In the genomic region with DNA sequence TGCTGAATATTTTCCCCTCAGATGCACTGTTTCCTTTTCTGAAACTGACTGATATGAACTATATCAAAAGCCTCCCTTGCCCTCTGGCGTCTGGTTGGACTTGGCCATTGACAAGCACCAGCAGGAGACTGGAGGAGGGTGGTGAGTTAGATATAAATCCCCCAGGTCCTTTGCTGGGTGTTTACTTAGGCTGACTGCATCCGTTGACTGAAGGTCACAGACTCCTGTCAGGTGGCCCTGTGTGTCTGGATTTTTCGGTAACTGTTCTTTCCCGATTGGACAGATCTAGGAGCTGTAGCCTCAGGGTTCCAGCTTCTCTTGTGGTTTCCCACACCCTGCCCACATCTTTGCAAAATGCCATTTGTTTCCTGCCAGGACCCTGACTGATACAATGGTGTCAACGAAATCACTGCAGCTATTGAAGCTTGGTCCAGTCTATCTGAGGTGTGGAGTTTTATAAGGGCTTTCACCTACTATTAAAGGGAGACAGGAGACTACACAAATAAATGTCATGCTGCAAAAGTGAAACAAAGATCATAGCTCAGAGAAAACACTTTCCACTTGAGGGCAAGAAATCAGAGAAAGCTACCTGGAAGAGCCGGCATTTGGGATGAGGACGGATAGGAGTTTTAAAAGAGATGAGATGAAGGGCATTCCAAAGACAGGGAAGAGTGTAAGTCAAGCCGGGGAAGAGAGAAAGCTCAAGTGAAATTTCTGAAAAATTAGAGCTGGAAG, we compare ENCODE assay signal across 8 cellular contexts. TPM values are rescaled to one million over a fixed set of nuclear protein-coding genes. Genes with fewer than 3 reads are reported as not detected.
DNase-seq lines count a peak whose midpoint lies in the region; ATAC-seq and TF ChIP-seq lines count a peak whose summit lies in the region.

No MANE protein-coding gene starts in this region.

- peak overlapping the region; percentile 76 to 94 (median 89); a peak in 18 of 22 replicates for H3K9ac ChIP-seq in BLaER1 treated with 17β-estradiol and CSF1 and Interleukin-3, amounts not matched to agents 10 nM and 100 nM
- peak overlapping the region; percentile 51 for H3K9ac ChIP-seq in smooth muscle cell (ENCODE audit: low read depth)

- H4K20me1 ChIP-seq in BLaER1 treated with 17β-estradiol and CSF1 and Interleukin-3, amounts not matched to agents 10 nM and 100 nM: peaks cover 0 to 27% (median 11%) of the 10 kb centered on the region in 11 experiments; a peak in 12 of 22 replicates
- H4K20me1 ChIP-seq in smooth muscle cell (ENCODE audit: low read depth): peaks cover 27% of the 10 kb centered on the region

- H3K27ac ChIP-seq in BLaER1 treated with 17β-estradiol and CSF1 and Interleukin-3, amounts not matched to agents 10 nM and 100 nM: peak overlapping the region in 2 of 11 experiments; percentile 76 to 89; a peak in 2 of 22 replicates
- H3K27ac ChIP-seq in WERI-Rb-1 (no peak overlapping the region), right atrium auricular region (peak overlapping the region; percentile 93 to 95), smooth muscle cell (ENCODE audit: low read depth) (peak overlapping the region; percentile 21)

- H3K4me3 ChIP-seq in BLaER1 treated with 17β-estradiol and CSF1 and Interleukin-3, amounts not matched to agents 10 nM and 100 nM: peak overlapping the region in 9 of 10 experiments; percentile 83 to 99 (median 98); a peak in 16 of 20 replicates
- H3K4me3 ChIP-seq in WERI-Rb-1 (ENCODE audit: low read depth, low read length): peak overlapping the region; percentile 60
- H3K4me3 ChIP-seq in right atrium auricular region: peak overlapping the region; percentile 88 to 96
- H3K4me3 ChIP-seq in smooth muscle cell: peak overlapping the region; percentile 96

- 33% methylated on average over 8 of the region's 8 CpGs for WGBS in smooth muscle cell (ENCODE audit: low lambda C conversion rate)

- H3K79me2 ChIP-seq in smooth muscle cell (ENCODE audit: low read depth): peaks cover 34% of the 10 kb centered on the region

- H3K27me3 ChIP-seq in BLaER1 treated with 17β-estradiol and CSF1 and Interleukin-3, amounts not matched to agents 10 nM and 100 nM: no peaks in the 10 kb centered on the region
- H3K27me3 ChIP-seq in WERI-Rb-1 (ENCODE audit: insufficient read depth, low read depth, severe bottlenecking) (no peaks in the 10 kb centered on the region), right atrium auricular region (no peaks in the 10 kb centered on the region), smooth muscle cell (ENCODE audit: low read depth) (no peaks in the 10 kb centered on the region)

- DNase-seq in HT-29 (ENCODE audit: low spot score) (peak; percentile 73), WERI-Rb-1 (peak; percentile 16), right atrium auricular region (ENCODE audit: low spot score) (no peak), smooth muscle cell (lab: John Stamatoyannopoulos, UW; ENCODE audit: unreplicated experiment) (no peak), RPMI8226 (no peak), NOMO-1 treated with dmso at 0.1 percent for 144 hours (lab: John Stamatoyannopoulos, UW; ENCODE audit: unreplicated experiment) (no peak)

- H2AFZ ChIP-seq in smooth muscle cell (ENCODE audit: low read depth): peak overlapping the region; percentile 86

- H3K9me3 ChIP-seq in BLaER1 treated with 17β-estradiol and CSF1 and Interleukin-3, amounts not matched to agents 10 nM and 100 nM (replicated peaks in 1 of 11): peaks cover 0 to 6% (median 0%) of the 10 kb centered on the region in 11 experiments; a peak in 5 of 22 replicates
- H3K9me3 ChIP-seq in WERI-Rb-1 (ENCODE audit: severe bottlenecking) (peaks cover 2% of the 10 kb centered on the region), right atrium auricular region (no peaks in the 10 kb centered on the region), smooth muscle cell (replicated peaks; ENCODE audit: low read depth) (no peaks in the 10 kb centered on the region)

- no peak for ATAC-seq in GM18519 (IDR thresholded peaks at IDR 0.05; ENCODE audit: low FRiP score, unreplicated experiment)

- peaks cover 10% of the 10 kb centered on the region for H3F3A ChIP-seq in smooth muscle cell (ENCODE audit: low read depth)

- no peaks in the 10 kb centered on the region for H3K36me3 ChIP-seq in BLaER1 treated with 17β-estradiol and CSF1 and Interleukin-3, amounts not matched to agents 10 nM and 100 nM
- peaks cover 3% of the 10 kb centered on the region; the same call in 1 of the 2 replicates for H3K36me3 ChIP-seq in WERI-Rb-1
- H3K36me3 ChIP-seq in right atrium auricular region: no peaks in the 10 kb centered on the region
- H3K36me3 ChIP-seq in smooth muscle cell (ENCODE audit: low read depth): no peaks in the 10 kb centered on the region

- peak overlapping the region; percentile 78 to 93 (median 85) for H3K4me2 ChIP-seq in BLaER1 treated with 17β-estradiol and CSF1 and Interleukin-3, amounts not matched to agents 10 nM and 100 nM
- H3K4me2 ChIP-seq in smooth muscle cell: peak overlapping the region; percentile 87

- H3K4me1 ChIP-seq in BLaER1 treated with 17β-estradiol and CSF1 and Interleukin-3, amounts not matched to agents 10 nM and 100 nM: peaks cover 22 to 36% (median 31%) of the 10 kb centered on the region in 10 experiments
- peaks cover 0 to 38% of the 10 kb centered on the region in 2 donors for H3K4me1 ChIP-seq in right atrium auricular region
- H3K4me1 ChIP-seq in smooth muscle cell (ENCODE audit: low read depth): peaks cover 33% of the 10 kb centered on the region

- TF ChIP-seq CTCF in WERI-Rb-1 (IDR thresholded peaks at IDR 0.05; ENCODE audit: low read depth, low read length) (no peak), right atrium auricular region (IDR thresholded peaks at IDR 0.05) (peak in 1 of 2 donors; percentile 28), smooth muscle cell (IDR thresholded peaks at IDR 0.05; ENCODE audit: borderline replicate concordance, insufficient read depth, poor library complexity, severe bottlenecking) (no peak)

RNA-seq across cellular contexts. Expression of gene MAGI3, which starts 1.5 kb away (rescaled TPM):
- total RNA-seq in HT-29 (2014; rRNA removed; shearing (Covaris generic)): 19.9 and 20.8 TPM in 2 replicates
- total RNA-seq in right atrium auricular region (1 to 10 TPM; 6.4 to 6.6 TPM), smooth muscle cell (19.0 and 19.1 TPM in 2 replicates)
- 6.3 and 10.9 TPM in 2 replicates for polyA plus RNA-seq in smooth muscle cell

Comparison
In these comparisons a context has a peak if more than half of its experiments do, and no peak if none do; other contexts are left out.
1. DNase-seq: peak in HT-29 (single experiment) and WERI-Rb-1 (single experiment); none in right atrium auricular region (single experiment), smooth muscle cell (single experiment), RPMI8226 (single experiment) and NOMO-1 treated with dmso at 0.1 percent for 144 hours (single experiment).
2. Peak in every context shown above with its lines, with median percentiles within 50 percentile points of each other: H3K4me3 ChIP-seq.